ENCODE assay signal across 14 cellular contexts in genomic region chr10:60312818-60313588, GRCh38.
DNase-seq lines count a peak whose midpoint lies in the region; ATAC-seq and TF ChIP-seq lines count a peak whose summit lies in the region.
"Had no signal": no experiment of that assay in that cellular context is flagged by ENCODE, and none has a peak within 500 bp of the region (broad histone marks: within the 10 kb centered on the region; RNA-seq: fewer than 3 reads in every experiment).

No MANE protein-coding gene starts in this region.

- CTCF ChIA-PET in IMR-90 (lab: Yijun Ruan, JAX) = interaction anchor here (1.1 to 1.7 kb wide), 2 partner anchors 11 to 121 kb away, joined by 3 to 4 read pairs; no protein-coding TSS in a partner anchor

- no peak overlapping the region for H3K27ac ChIP-seq in IMR-90 (ENCODE audit: insufficient read depth, low read length)
- H3K27ac ChIP-seq in mesodermal cell (ENCODE audit: low read depth, low read length, severe bottlenecking) = peak overlapping the region; percentile 51
- no peak overlapping the region for H3K27ac ChIP-seq in neuronal stem cell (replicated peaks; ENCODE audit: low read length)
- H3K27ac ChIP-seq: KMS-11 had no signal

- H2BK5ac ChIP-seq in IMR-90 (ENCODE audit: low read depth, low read length, poor library complexity, severe bottlenecking) (peak overlapping the region; percentile 30), neuronal stem cell (ENCODE audit: low read length) (no peak overlapping the region)

- no peak overlapping the region for H2AK5ac ChIP-seq in IMR-90 (ENCODE audit: low read depth, low read length)
- H2AK5ac ChIP-seq in neuronal stem cell (ENCODE audit: low read depth, low read length) = no peak overlapping the region

- peaks cover 7% of the 10 kb centered on the region; the same call in 1 of the 2 replicates for H3K9me1 ChIP-seq in IMR-90 (ENCODE audit: insufficient read depth, low read length)

- no peak for TF ChIP-seq CTCF in IMR-90 (conservative IDR thresholded peaks at IDR 0.05; ENCODE audit: low read depth, low read length)
- TF ChIP-seq CTCF in chondrocyte (IDR thresholded peaks at IDR 0.05) = no peak

- H3K27me3 ChIP-seq in IMR-90 (ENCODE audit: control insufficient read depth, insufficient read depth, low read length) = no peaks in the 10 kb centered on the region
- H3K27me3 ChIP-seq in neuronal stem cell (ENCODE audit: control insufficient read depth in 3 of 3, insufficient read depth in 3 of 3, low read depth in 1 of 3, low read length in 3 of 3) = no peaks in the 10 kb centered on the region

- peak overlapping the region; percentile 72 for H3K4ac ChIP-seq in IMR-90 (ENCODE audit: low read depth, low read length)
- H3K4ac ChIP-seq in neuronal stem cell (ENCODE audit: low read length) = no peak overlapping the region

- no peak overlapping the region for H2AK9ac ChIP-seq in IMR-90 (replicated peaks; ENCODE audit: low read depth, low read length, poor library complexity)

- TF ChIP-seq RAD21 in IMR-90 (IDR thresholded peaks at IDR 0.05; ENCODE audit: low read length) = no peak

- no peaks in the 10 kb centered on the region for H3K27me3 Mint-ChIP-seq in chondrocyte (ENCODE audit: low read depth)
- H3K27me3 Mint-ChIP-seq: activated naive CD8-positive, alpha-beta T cell treated with anti-CD3 and anti-CD28 coated beads, Interleukin-2, amount 50 U/mL, for 24 hours; effector memory CD8-positive, alpha-beta T cell had no signal

- H4K5ac ChIP-seq in IMR-90 (ENCODE audit: low read depth, low read length) = no peak overlapping the region

- H4K8ac ChIP-seq in IMR-90 (ENCODE audit: low read depth in 2 of 2, low read length in 2 of 2) (peak overlapping the region in 1 of 2 experiments; percentile 44; a peak in 2 of 4 replicates), neuronal stem cell (ENCODE audit: low read depth, low read length) (no peak overlapping the region)

- 0 out of 2 replicates have a peak overlapping the region, but pooled peaks have one; percentile 54 for H3K14ac ChIP-seq in IMR-90 (replicated peaks; ENCODE audit: low read depth, low read length)
- H3K14ac ChIP-seq in neuronal stem cell (ENCODE audit: low read length) = no peak overlapping the region

- intact Hi-C loops in IMR-90 (cut with micrococcal nuclease) = no loop called here

- H3K36me3 ChIP-seq in IMR-90 (ENCODE audit: control insufficient read depth, insufficient read depth, low read length) = no peaks in the 10 kb centered on the region
- no peaks in the 10 kb centered on the region for H3K36me3 ChIP-seq in mesodermal cell (ENCODE audit: control insufficient read depth, insufficient read depth, low read length)
- no peaks in the 10 kb centered on the region for H3K36me3 ChIP-seq in neuronal stem cell (replicated peaks in 1 of 2; ENCODE audit: control insufficient read depth in 2 of 2, insufficient read depth in 2 of 2, low read length in 2 of 2)

- TF ChIP-seq POLR2A in IMR-90 (IDR thresholded peaks at IDR 0.05; ENCODE audit: low read depth, low read length) = no peak

- no peak overlapping the region for H2BK12ac ChIP-seq in neuronal stem cell (ENCODE audit: low read length)

- H2AFZ ChIP-seq in IMR-90 (replicated peaks; ENCODE audit: low read length, poor library complexity) (peak overlapping the region; percentile 53), neuronal stem cell (ENCODE audit: low read length) (no peak overlapping the region)

- H3K4me3 ChIP-seq in IMR-90 (ENCODE audit: insufficient read depth, low read depth, low read length) (no peak overlapping the region), mesodermal cell (ENCODE audit: extremely low read depth, insufficient read depth, low read length, poor library complexity, severe bottlenecking) (no peak overlapping the region), neuronal stem cell (ENCODE audit: low read length in 2 of 2) (no peak overlapping the region)

- H3K9me3 Mint-ChIP-seq in chondrocyte (ENCODE audit: low read depth) = no peaks in the 10 kb centered on the region
- H3K9me3 Mint-ChIP-seq: activated naive CD8-positive, alpha-beta T cell treated with anti-CD3 and anti-CD28 coated beads, Interleukin-2, amount 50 U/mL, for 24 hours; effector memory CD8-positive, alpha-beta T cell had no signal

- no peaks in the 10 kb centered on the region for H4K20me1 ChIP-seq in IMR-90 (ENCODE audit: insufficient read depth, low read length)

- H2BK120ac ChIP-seq in IMR-90 (ENCODE audit: low read depth, low read length) (peak overlapping the region; percentile 64), neuronal stem cell (ENCODE audit: low read depth, low read length) (no peak overlapping the region)

- H3K79me1 ChIP-seq in IMR-90 (ENCODE audit: low read depth in 1 of 2, low read length in 2 of 2) = no peaks in the 10 kb centered on the region
- H3K79me1 ChIP-seq in neuronal stem cell (ENCODE audit: low read depth, low read length) = no peaks in the 10 kb centered on the region

- peak overlapping the region; percentile 9 for H3K27ac Mint-ChIP-seq in chondrocyte (ENCODE audit: unreplicated experiment)
- H3K27ac Mint-ChIP-seq: activated naive CD8-positive, alpha-beta T cell treated with anti-CD3 and anti-CD28 coated beads, Interleukin-2, amount 50 U/mL, for 24 hours; effector memory CD8-positive, alpha-beta T cell had no signal

- H3K18ac ChIP-seq in IMR-90 (ENCODE audit: low read depth, low read length) = peak overlapping the region; percentile 31; the same call in 1 of the 2 replicates
- no peak overlapping the region for H3K18ac ChIP-seq in neuronal stem cell (ENCODE audit: low read length)

- dilution Hi-C loops in IMR-90 (cut with HindIII; ENCODE audit: low sequenced_read_pairs, unreplicated experiment) = no loop called here

- peak overlapping the region; percentile 80 for H2BK20ac ChIP-seq in IMR-90 (ENCODE audit: low read depth, low read length)

- ATAC-seq in IMR-90 (ENCODE audit: low read depth) (peak; percentile 80), GM19395 (IDR thresholded peaks at IDR 0.05; ENCODE audit: unreplicated experiment) (no peak), GM18519 (IDR thresholded peaks at IDR 0.05; ENCODE audit: low FRiP score, unreplicated experiment) (no peak), GM21576 (IDR thresholded peaks at IDR 0.05; ENCODE audit: unreplicated experiment) (no peak)
- ATAC-seq: activated naive CD8-positive, alpha-beta T cell treated with anti-CD3 and anti-CD28 coated beads, Interleukin-2, amount 50 U/mL, for 24 hours; effector memory CD8-positive, alpha-beta T cell had no signal

- no TSS peak for BruUV-seq in IMR-90 (replicated peaks; lab: Mats Ljungman, UMichigan)

- POLR2A ChIA-PET in IMR-90 (lab: Charles Lee; ENCODE audit: unreplicated experiment) = no interaction called here

- H3K56ac ChIP-seq in IMR-90 (ENCODE audit: extremely low read depth, insufficient read depth, low read length) = no peak overlapping the region

- H3K4me3 Mint-ChIP-seq in chondrocyte (ENCODE audit: unreplicated experiment) = no peak overlapping the region
- H3K4me3 Mint-ChIP-seq: activated naive CD8-positive, alpha-beta T cell treated with anti-CD3 and anti-CD28 coated beads, Interleukin-2, amount 50 U/mL, for 24 hours; effector memory CD8-positive, alpha-beta T cell had no signal

- peak overlapping the region; percentile 41; the same call in 1 of the 2 replicates for H3K4me2 ChIP-seq in IMR-90 (ENCODE audit: low read depth, low read length)
- H3K4me2 ChIP-seq in neuronal stem cell (ENCODE audit: insufficient read depth, low read length, poor library complexity, severe bottlenecking) = no peak overlapping the region
- H3K4me2 ChIP-seq: KMS-11 had no signal

- 0 out of 2 replicates have a peak overlapping the region, but pooled peaks have one; percentile 13 for H4K91ac ChIP-seq in IMR-90 (ENCODE audit: insufficient read depth, low read depth, low read length)
- no peak overlapping the region for H4K91ac ChIP-seq in neuronal stem cell (ENCODE audit: low read depth, low read length, poor library complexity)

- peaks cover 28% of the 10 kb centered on the region for H3K4me1 Mint-ChIP-seq in chondrocyte (ENCODE audit: low read depth)

- in situ Hi-C loops in IMR-90 (cut with MboI; ENCODE audit: low sequenced_read_pairs) = no loop called here

- no peaks in the 10 kb centered on the region for H3K36me3 Mint-ChIP-seq in chondrocyte (ENCODE audit: low read depth)

- H3K9me3 ChIP-seq in IMR-90 (ENCODE audit: control insufficient read depth, insufficient read depth, low read length) (no peaks in the 10 kb centered on the region), mesodermal cell (ENCODE audit: control insufficient read depth, low read length) (no peaks in the 10 kb centered on the region), neuronal stem cell (replicated peaks in 1 of 2; ENCODE audit: control insufficient read depth in 2 of 2, insufficient read depth in 1 of 2, low read depth in 1 of 2, low read length in 2 of 2) (no peaks in the 10 kb centered on the region)

- H2BK15ac ChIP-seq in IMR-90 (ENCODE audit: low read depth, low read length) = peak overlapping the region; percentile 16; the same call in 1 of the 3 replicates
- no peak overlapping the region for H2BK15ac ChIP-seq in neuronal stem cell (ENCODE audit: low read length)

- H3K4me1 ChIP-seq in IMR-90 (ENCODE audit: control insufficient read depth, insufficient read depth, low read length) (peaks cover 8% of the 10 kb centered on the region), mesodermal cell (ENCODE audit: control insufficient read depth, insufficient read depth, low read length, poor library complexity, severe bottlenecking) (peaks cover 36% of the 10 kb centered on the region), neuronal stem cell (ENCODE audit: control insufficient read depth in 2 of 2, insufficient read depth in 1 of 2, low read depth in 1 of 2, low read length in 2 of 2) (peaks cover 0 to 4% of the 10 kb centered on the region in 2 donors)

- 64% methylated on average over 2 of the region's 6 CpGs; no CpG with 5 or more reads in 1 of the 2 experiments for whole genome bisulfite sequencing in IMR-90 (ENCODE audit: extremely low coverage in 2 of 2, insufficient read length in 1 of 2), 2 experiments
- WGBS in mesodermal cell (ENCODE audit: insufficient coverage in 2 of 2), 2 experiments = 89 to 90% methylated on average over 5 to 6 of the region's 6 CpGs
- no CpG with 5 or more reads among the region's 6 CpGs for WGBS in neuronal stem cell (ENCODE audit: extremely low coverage in 2 of 2, insufficient read length in 2 of 2, insufficient replicate concordance in 1 of 2), 2 donors

- peak; percentile 62 for DNase-seq in COLO829 (ENCODE audit: low spot score)
- DNase-seq in IMR-90 = peak; percentile 82
- DNase-seq in chondrocyte (ENCODE audit: low spot score) = no peak
- no peak for DNase-seq in neuronal stem cell (ENCODE audit: low spot score)
- DNase-seq: activated naive CD8-positive, alpha-beta T cell treated with anti-CD3 and anti-CD28 coated beads, Interleukin-2, amount 50 U/mL, for 24 hours; effector memory CD8-positive, alpha-beta T cell; OCI-M1; small intestine; T1000 had no signal

- no peak overlapping the region for H3K23ac ChIP-seq in IMR-90 (ENCODE audit: low read depth, low read length)
- H3K23ac ChIP-seq in neuronal stem cell (ENCODE audit: low read depth, low read length, poor library complexity) = no peak overlapping the region

- no peak overlapping the region for H3K9ac ChIP-seq in IMR-90 (ENCODE audit: low read depth, low read length)
- no peak overlapping the region for H3K9ac ChIP-seq in neuronal stem cell (ENCODE audit: low read depth, low read length, poor library complexity)
- H3K9ac ChIP-seq: KMS-11 had no signal

TF ChIP-seq in IMR-90, 13 proteins besides CTCF, POLR2A, EP300 and RAD21 (continues in another document):
- no peak for TF ChIP-seq BHLHE40 (IDR thresholded peaks at IDR 0.05; ENCODE audit: low read depth, low read length)
- TF ChIP-seq FOS (IDR thresholded peaks at IDR 0.05; ENCODE audit: low read depth, low read length) = peak; percentile 42

Comparison
In these comparisons a context has a peak if more than half of its experiments do, and no peak if none do; other contexts are left out.
1. DNase-seq: peak in COLO829 (single experiment) and IMR-90 (single experiment); none in chondrocyte (single experiment) and neuronal stem cell (single experiment).